ENCODE assay signal across 18 cellular contexts in genomic region chr1:184967045-184967444, GRCh38.
"Had no signal": no experiment of that assay in that cellular context is flagged by ENCODE, and none has a peak within 500 bp of the region (broad histone marks: within the 10 kb centered on the region; RNA-seq: fewer than 3 reads in every experiment).

No MANE protein-coding gene starts in this region.

- H3K4me3 Mint-ChIP-seq: activated CD8-positive, alpha-beta memory T cell treated with anti-CD3 and anti-CD28 coated beads, Interleukin-2, amount 10 ng/mL, durations not matched to agents 7 days and 5 days; activated naive CD8-positive, alpha-beta T cell; nephron had no signal

- H3K27ac ChIP-seq: breast epithelium, dorsolateral prefrontal cortex, right lobe of liver, spleen had no signal

- H3K27ac Mint-ChIP-seq: activated CD8-positive, alpha-beta memory T cell treated with anti-CD3 and anti-CD28 coated beads, Interleukin-2, amount 10 ng/mL, durations not matched to agents 7 days and 5 days; activated naive CD8-positive, alpha-beta T cell; nephron had no signal

- H3K4me1 ChIP-seq: breast epithelium, right lobe of liver had no signal

- H3K27me3 ChIP-seq: breast epithelium, right lobe of liver, spleen had no signal

- H3K4me3 ChIP-seq: breast epithelium, dorsolateral prefrontal cortex, right lobe of liver, spleen had no signal

- H3K4me1 Mint-ChIP-seq: nephron had no signal

- H3K27me3 Mint-ChIP-seq: activated CD8-positive, alpha-beta memory T cell treated with anti-CD3 and anti-CD28 coated beads, Interleukin-2, amount 10 ng/mL, durations not matched to agents 7 days and 5 days; activated naive CD8-positive, alpha-beta T cell had no signal

- H3K9me3 Mint-ChIP-seq: nephron had no signal

- FAIRE-seq: kidney had no signal

- H3K9me3 ChIP-seq: breast epithelium, right lobe of liver, spleen had no signal

- H3K36me3 ChIP-seq: breast epithelium, right lobe of liver had no signal

- DNase-seq: activated CD8-positive, alpha-beta memory T cell treated with anti-CD3 and anti-CD28 coated beads, Interleukin-2, amount 10 ng/mL, durations not matched to agents 7 days and 5 days; activated effector memory CD4-positive, alpha-beta T cell treated with anti-CD3 and anti-CD28 coated beads, Interleukin-2, amount 50 U/mL, for 16 hours; activated T-cell treated with anti-CD3 and anti-CD28 coated beads, Interleukin-2, amount 50 U/mL, for 1 hour; amygdala; dorsolateral prefrontal cortex; hippocampal formation; kidney; left ventricle myocardium superior; mesendoderm; nucleus accumbens; right lobe of liver; spleen; SW 1271; T-helper 9 cell had no signal

- ATAC-seq: activated CD4-positive, CD25-positive, alpha-beta regulatory T cell treated with anti-CD3 and anti-CD28 coated beads, Interleukin-2, amount 50 U/mL, for 24 hours; activated CD8-positive, alpha-beta memory T cell treated with anti-CD3 and anti-CD28 coated beads, Interleukin-2, amount 10 ng/mL, durations not matched to agents 7 days and 5 days; left ventricle myocardium superior; right lobe of liver had no signal
